ENCODE assay signal across 11 cellular contexts in the genomic region with DNA sequence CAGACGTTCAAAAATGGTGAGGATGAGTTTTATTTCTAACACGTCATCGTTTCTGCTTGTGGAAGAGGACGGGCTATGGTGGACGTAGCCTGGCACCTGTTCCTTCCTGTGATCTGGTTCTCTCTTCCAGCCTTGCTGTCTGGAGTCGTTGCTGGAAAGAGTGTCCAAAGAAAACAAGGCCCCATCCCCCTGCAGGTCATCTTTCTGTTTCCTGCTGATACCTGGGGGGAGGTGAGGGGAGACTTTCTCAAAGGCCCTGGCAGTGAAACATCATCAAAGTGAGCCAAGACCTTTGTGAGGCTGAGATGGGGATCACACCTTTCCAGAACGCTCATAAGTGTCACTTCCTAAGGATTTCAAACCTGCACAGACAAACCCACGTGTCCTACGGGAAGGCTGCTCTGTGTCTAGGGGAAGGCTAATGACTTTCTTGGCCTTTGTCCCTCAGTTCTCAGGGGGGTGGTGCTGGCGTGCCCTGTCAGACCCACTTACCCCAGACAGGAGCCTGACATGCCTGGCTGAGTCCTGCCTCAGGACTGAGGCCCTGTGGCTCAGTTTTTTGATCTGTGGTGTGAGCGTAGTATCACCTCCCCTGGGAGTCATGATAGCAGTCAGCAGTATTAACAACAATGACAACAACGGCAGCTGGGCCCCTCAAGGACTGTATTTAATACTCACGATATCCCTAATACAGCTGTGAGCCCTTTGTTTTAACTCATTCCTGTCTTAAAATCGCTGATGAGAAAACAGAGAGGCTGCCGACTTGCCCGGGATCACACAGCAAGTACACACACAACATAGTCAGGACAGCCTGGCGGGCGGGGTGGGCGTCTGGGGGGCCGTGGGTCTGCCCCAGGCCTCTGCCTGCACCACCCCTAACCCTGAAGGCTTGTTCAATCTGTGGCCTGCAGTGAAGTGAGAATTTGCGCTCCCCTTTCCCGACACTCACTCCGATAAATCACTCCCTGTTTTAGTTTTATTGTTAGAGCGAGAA.
A peak's percentile ranks its signal among the peaks of the same experiment; 100 is the strongest.
DNase-seq lines count a peak whose midpoint lies in the region; ATAC-seq, FAIRE-seq and TF ChIP-seq lines count a peak whose summit lies in the region.
"Had no signal": no experiment of that assay in that cellular context is flagged by ENCODE, and none has a peak within 500 bp of the region (broad histone marks: within the 10 kb centered on the region; RNA-seq: fewer than 3 reads in every experiment).

No MANE protein-coding gene starts in this region.

- H2AK5ac ChIP-seq in mesenchymal stem cell (ENCODE audit: low read length, severe bottlenecking): no peak overlapping the region

- peak; percentile 94 for DNase-seq in DMS79 treated with DMSO at 0.1 percent for 48 hours (lab: John Stamatoyannopoulos, UW)
- peak; percentile 42 for DNase-seq in mesenchymal stem cell
- no peak for DNase-seq in NCI-H2227 treated with DMSO at 0.1 percent for 48 hours (lab: John Stamatoyannopoulos, UW)
- DNase-seq in HTR-8/SVneo (ENCODE audit: insufficient read length, low spot score): no peak
- no peak for DNase-seq in 8988T
- DNase-seq in activated CD4-positive, alpha-beta T cell treated with anti-CD3 and anti-CD28 coated beads for 48 hours: no peak
- DNase-seq: adrenal gland; stimulated activated CD4-positive, alpha-beta T cell treated with anti-CD3 and anti-CD28 coated beads, Interleukin-15, amount 100 ng/mL, for 24 hours had no signal

- peak; percentile 38 for ATAC-seq in GM21717 (IDR thresholded peaks at IDR 0.05; ENCODE audit: unreplicated experiment)

- no peak overlapping the region for H3K4me3 ChIP-seq in mesenchymal stem cell (ENCODE audit: insufficient read depth in 1 of 2, low read depth in 1 of 2, low read length in 2 of 2)
- H3K4me3 ChIP-seq: adrenal gland had no signal

- no peak overlapping the region for H2BK120ac ChIP-seq in mesenchymal stem cell (ENCODE audit: low read depth, low read length)

- WGBS in mesenchymal stem cell: 64% methylated on average over 24 of the region's 24 CpGs

- H3K18ac ChIP-seq in mesenchymal stem cell (ENCODE audit: low read depth in 1 of 2, low read length in 2 of 2): peak overlapping the region in 1 of 2 experiments; percentile 55

- peak overlapping the region in 1 of 2 experiments; percentile 26 for H2BK12ac ChIP-seq in mesenchymal stem cell (ENCODE audit: low read length in 2 of 2)

- no peak overlapping the region for H3K27ac ChIP-seq in mesenchymal stem cell (ENCODE audit: low read length, poor library complexity, severe bottlenecking)

- peak overlapping the region; percentile 57 for H4K8ac ChIP-seq in mesenchymal stem cell (ENCODE audit: low read length)

- no peak for FAIRE-seq in HTR-8/SVneo (lab: Jason Lieb, UNC)
- FAIRE-seq: TTC549 had no signal

- no peak overlapping the region for H2BK5ac ChIP-seq in mesenchymal stem cell (ENCODE audit: low read depth, low read length, poor library complexity, severe bottlenecking)

- H4K91ac ChIP-seq in mesenchymal stem cell (ENCODE audit: low read length): no peak overlapping the region

- no peak overlapping the region for H3K9ac ChIP-seq in mesenchymal stem cell (ENCODE audit: low read length)

- H3K79me1 ChIP-seq in mesenchymal stem cell (replicated peaks; ENCODE audit: low read length, poor library complexity, severe bottlenecking): no peaks in the 10 kb centered on the region

- no peak overlapping the region for H2BK15ac ChIP-seq in mesenchymal stem cell (ENCODE audit: low read depth, poor library complexity, severe bottlenecking)

- H2AFZ ChIP-seq in mesenchymal stem cell (ENCODE audit: low read depth, low read length): no peak overlapping the region

- peak overlapping the region in 1 of 2 experiments; percentile 41 for H3K23ac ChIP-seq in mesenchymal stem cell (ENCODE audit: low read length in 2 of 2)

- no peaks in the 10 kb centered on the region for H3K9me3 ChIP-seq in mesenchymal stem cell (ENCODE audit: control insufficient read depth, low read length)
- H3K9me3 ChIP-seq: adrenal gland had no signal

- no peaks in the 10 kb centered on the region for H3K36me3 ChIP-seq in mesenchymal stem cell (ENCODE audit: control insufficient read depth in 1 of 2, insufficient read depth in 2 of 2, low read depth in 1 of 2, low read length in 2 of 2)
- H3K36me3 ChIP-seq: adrenal gland had no signal

- H3K4me2 ChIP-seq in mesenchymal stem cell (ENCODE audit: low read length, poor library complexity, severe bottlenecking): no peak overlapping the region

- no peak overlapping the region for H3K14ac ChIP-seq in mesenchymal stem cell (ENCODE audit: low read length in 2 of 2)

- peaks cover 0 to 4% of the 10 kb centered on the region in 2 experiments for H3K27me3 ChIP-seq in mesenchymal stem cell (ENCODE audit: control insufficient read depth in 1 of 2, insufficient read depth in 1 of 2, low read length in 2 of 2)
- H3K27me3 ChIP-seq: adrenal gland had no signal

- H3K4me1 ChIP-seq in mesenchymal stem cell (ENCODE audit: control insufficient read depth, insufficient read depth, low read depth, low read length): peaks cover 4% of the 10 kb centered on the region

- no peak overlapping the region for H3K4ac ChIP-seq in mesenchymal stem cell (ENCODE audit: low read depth in 1 of 2, low read length in 2 of 2)

TF ChIP-seq in PFSK-1, 5 proteins besides CTCF, POLR2A, EP300 and RAD21:
- TF ChIP-seq TAF1 (IDR thresholded peaks at IDR 0.05; ENCODE audit: borderline replicate concordance, insufficient read depth, low read length): no peak
- TF ChIP-seq, protein P1, sequence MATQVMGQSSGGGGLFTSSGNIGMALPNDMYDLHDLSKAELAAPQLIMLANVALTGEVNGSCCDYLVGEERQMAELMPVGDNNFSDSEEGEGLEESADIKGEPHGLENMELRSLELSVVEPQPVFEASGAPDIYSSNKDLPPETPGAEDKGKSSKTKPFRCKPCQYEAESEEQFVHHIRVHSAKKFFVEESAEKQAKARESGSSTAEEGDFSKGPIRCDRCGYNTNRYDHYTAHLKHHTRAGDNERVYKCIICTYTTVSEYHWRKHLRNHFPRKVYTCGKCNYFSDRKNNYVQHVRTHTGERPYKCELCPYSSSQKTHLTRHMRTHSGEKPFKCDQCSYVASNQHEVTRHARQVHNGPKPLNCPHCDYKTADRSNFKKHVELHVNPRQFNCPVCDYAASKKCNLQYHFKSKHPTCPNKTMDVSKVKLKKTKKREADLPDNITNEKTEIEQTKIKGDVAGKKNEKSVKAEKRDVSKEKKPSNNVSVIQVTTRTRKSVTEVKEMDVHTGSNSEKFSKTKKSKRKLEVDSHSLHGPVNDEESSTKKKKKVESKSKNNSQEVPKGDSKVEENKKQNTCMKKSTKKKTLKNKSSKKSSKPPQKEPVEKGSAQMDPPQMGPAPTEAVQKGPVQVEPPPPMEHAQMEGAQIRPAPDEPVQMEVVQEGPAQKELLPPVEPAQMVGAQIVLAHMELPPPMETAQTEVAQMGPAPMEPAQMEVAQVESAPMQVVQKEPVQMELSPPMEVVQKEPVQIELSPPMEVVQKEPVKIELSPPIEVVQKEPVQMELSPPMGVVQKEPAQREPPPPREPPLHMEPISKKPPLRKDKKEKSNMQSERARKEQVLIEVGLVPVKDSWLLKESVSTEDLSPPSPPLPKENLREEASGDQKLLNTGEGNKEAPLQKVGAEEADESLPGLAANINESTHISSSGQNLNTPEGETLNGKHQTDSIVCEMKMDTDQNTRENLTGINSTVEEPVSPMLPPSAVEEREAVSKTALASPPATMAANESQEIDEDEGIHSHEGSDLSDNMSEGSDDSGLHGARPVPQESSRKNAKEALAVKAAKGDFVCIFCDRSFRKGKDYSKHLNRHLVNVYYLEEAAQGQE (IDR thresholded peaks at IDR 0.05; ENCODE audit: insufficient read depth in 1 of 2, low read depth in 2 of 2, low read length in 2 of 2): 0 out of 4 replicates have a peak, but pooled peaks of 1 of the 2 experiments have one; percentile 9
- no peak for TF ChIP-seq POLR2AphosphoS5 (IDR thresholded peaks at IDR 0.05; ENCODE audit: low read depth, low read length)
- peak; percentile 49; the same call in 1 of the 2 replicates for TF ChIP-seq SIN3A (IDR thresholded peaks at IDR 0.05; ENCODE audit: borderline replicate concordance, insufficient read depth, low read length)

Comparison
In these comparisons a context has a peak if more than half of its experiments do, and no peak if none do; other contexts are left out.
1. DNase-seq: peak in DMS79 treated with DMSO at 0.1 percent for 48 hours (single experiment) and mesenchymal stem cell (single experiment); none in NCI-H2227 treated with DMSO at 0.1 percent for 48 hours (single experiment), HTR-8/SVneo (single experiment), 8988T (single experiment) and activated CD4-positive, alpha-beta T cell treated with anti-CD3 and anti-CD28 coated beads for 48 hours (single experiment).